Comparison of ENCODE assay signal across 8 cellular contexts in the genomic region with DNA sequence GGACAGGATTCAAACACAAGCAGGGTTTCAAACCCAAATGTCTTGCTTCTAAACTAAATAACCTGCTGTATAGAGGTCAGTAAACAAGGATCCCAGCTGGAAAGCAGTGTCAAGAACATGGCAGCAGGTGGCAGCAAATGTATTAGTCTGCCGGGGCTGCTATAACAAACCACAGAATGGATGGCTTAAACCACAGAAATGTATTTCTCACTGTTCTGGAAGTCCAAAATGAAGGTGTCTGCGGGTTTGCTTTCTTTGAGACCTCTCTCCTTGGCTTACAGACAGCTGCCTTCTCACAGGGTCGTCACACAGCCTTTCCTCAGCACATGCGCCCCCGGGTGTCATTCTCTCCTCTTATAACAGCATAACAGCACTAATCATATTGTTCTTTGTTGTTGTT.
DNase-seq lines count a peak whose midpoint lies in the region; ATAC-seq and TF ChIP-seq lines count a peak whose summit lies in the region.

No MANE protein-coding gene starts in this region.

- H2AFZ ChIP-seq in MM.1S (ENCODE audit: low read length): no peak overlapping the region

- no peaks in the 10 kb centered on the region for H3K27me3 ChIP-seq in MM.1S (replicated peaks; ENCODE audit: insufficient read depth, low read length)

- no peak overlapping the region for H3K4me3 ChIP-seq in MM.1S (ENCODE audit: low read length)

- no peak overlapping the region for H3K9ac ChIP-seq in MM.1S (ENCODE audit: low read length)

- peak; percentile 3 for DNase-seq in Caki2 (ENCODE audit: low read depth)
- DNase-seq in MM.1S: peak; percentile 46
- peak; percentile 4 to 24 for DNase-seq in activated CD4-positive, alpha-beta T cell treated with anti-CD3 and anti-CD28 coated beads, Interleukin-2, amount 50 U/mL, for 48 hours
- peak; percentile 12 for DNase-seq in hepatic stellate cell (ENCODE audit: low spot score)
- peak; percentile 18 for DNase-seq in stromal cell of bone marrow (ENCODE audit: low read depth)

- H3K9me3 ChIP-seq in MM.1S (replicated peaks; ENCODE audit: insufficient read depth, low read length): no peaks in the 10 kb centered on the region

- in situ Hi-C loops in Caki2 (cut with HindIII; ENCODE audit: low pct_unique_long_range_greater_than_20kb, low sequenced_read_pairs): no loop called here

- no peaks in the 10 kb centered on the region for H4K20me1 ChIP-seq in MM.1S (ENCODE audit: insufficient read depth, low read length)

- no peaks in the 10 kb centered on the region for H3F3A ChIP-seq in MM.1S (ENCODE audit: insufficient read depth, low read length)

- no peaks in the 10 kb centered on the region for H3K79me2 ChIP-seq in MM.1S (ENCODE audit: low read length)

- H3K4me1 ChIP-seq in MM.1S (ENCODE audit: low read length): no peaks in the 10 kb centered on the region

- peak; percentile 43 for TF ChIP-seq CTCF in MM.1S (IDR thresholded peaks at IDR 0.05; ENCODE audit: low read length)

- no peaks in the 10 kb centered on the region for H3K9me2 ChIP-seq in MM.1S (replicated peaks; ENCODE audit: insufficient read depth, low read length)

- no peak overlapping the region for H3K4me2 ChIP-seq in MM.1S (ENCODE audit: low read depth, low read length)

- ATAC-seq in GM19324 (IDR thresholded peaks at IDR 0.05; ENCODE audit: low FRiP score, unreplicated experiment) (peak; percentile 67), GM21423 (IDR thresholded peaks at IDR 0.05; ENCODE audit: unreplicated experiment) (no peak), HG02938 (IDR thresholded peaks at IDR 0.05; ENCODE audit: unreplicated experiment) (no peak)

- H3K27ac ChIP-seq in MM.1S (ENCODE audit: low read length): no peak overlapping the region

- no peaks in the 10 kb centered on the region for H3K36me3 ChIP-seq in MM.1S (replicated peaks; ENCODE audit: insufficient read depth, low read length)
